1 cellular context compared by ENCODE assay signal in genomic region chr11:45850446-45850845, GRCh38.
TF ChIP-seq lines count a peak whose summit lies in the region.

No MANE protein-coding gene starts in this region.

TF ChIP-seq in IMR-90, 13 proteins besides CTCF, POLR2A, EP300 and RAD21:
- TF ChIP-seq FOS (IDR thresholded peaks at IDR 0.05; ENCODE audit: low read depth, low read length) (no peak), ELK1 (IDR thresholded peaks at IDR 0.05; ENCODE audit: borderline replicate concordance, low read depth, low read length) (no peak), MXI1 (IDR thresholded peaks at IDR 0.05; ENCODE audit: borderline replicate concordance, low read depth, low read length) (no peak), MAFK (IDR thresholded peaks at IDR 0.05; ENCODE audit: low read depth, low read length) (no peak), SMC3 (IDR thresholded peaks at IDR 0.05; ENCODE audit: low read depth, low read length) (no peak), CHD1 (IDR thresholded peaks at IDR 0.05; ENCODE audit: low read depth, low read length) (no peak), CEBPB (IDR thresholded peaks at IDR 0.05; ENCODE audit: low read depth, low read length) (no peak), MAZ (IDR thresholded peaks at IDR 0.05; ENCODE audit: borderline replicate concordance, low read depth, low read length) (no peak)
TF ChIP-seq in IMR-90: peak in this region for 0.
